Comparison of ENCODE assay signal across 28 cellular contexts in the genomic region with DNA sequence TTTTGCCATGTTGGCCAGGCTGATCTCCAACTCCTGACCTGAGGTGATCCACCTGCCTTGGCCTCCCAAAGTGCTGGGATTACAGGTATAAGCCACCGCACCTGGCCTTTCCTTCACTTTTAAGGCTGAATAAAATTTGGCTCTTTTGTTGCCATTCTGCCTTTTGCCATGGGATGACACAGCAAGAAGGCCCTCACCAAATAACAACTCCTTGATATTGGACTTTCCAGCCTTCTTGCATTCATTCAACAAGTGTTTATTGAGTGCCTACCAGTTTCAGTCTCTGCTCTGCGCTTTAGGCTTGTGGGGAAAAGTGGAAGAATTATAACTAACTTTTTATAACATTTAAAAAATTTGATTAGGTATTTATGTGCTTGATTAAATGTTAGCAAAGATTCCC.
"Had no signal": no experiment of that assay in that cellular context is flagged by ENCODE, and none has a peak within 500 bp of the region (broad histone marks: within the 10 kb centered on the region; RNA-seq: fewer than 3 reads in every experiment).

No MANE protein-coding gene starts in this region.

- DNase-seq: activated CD4-positive, alpha-beta memory T cell treated with anti-CD3 and anti-CD28 coated beads, Interleukin-2, amount 10 ng/mL, durations not matched to agents 7 days and 5 days; activated CD4-positive, alpha-beta T cell treated with anti-CD3 and anti-CD28 coated beads for 1 hour; activated CD4-positive, alpha-beta T cell treated with anti-CD3 and anti-CD28 coated beads for 48 hours; activated CD4-positive, CD25-positive, alpha-beta regulatory T cell; activated effector memory CD4-positive, alpha-beta T cell treated with Interleukin-2 at 50 U/mL for 16 hours; activated naive CD4-positive, alpha-beta T cell treated with anti-CD3 and anti-CD28 coated beads, Interleukin-2, amount 50 U/mL, for 16 hours; activated naive CD8-positive, alpha-beta T cell treated with anti-CD3 and anti-CD28 coated beads for 36 hours; activated T-cell treated with anti-CD3 and anti-CD28 coated beads, Interleukin-2, amount 50 U/mL, for 24 hours; amniotic stem cell; aorta; brain microvascular endothelial cell; central memory CD4-positive, alpha-beta T cell; KG1; MM.1S; NCI-H1092; NCI-H1436 treated with DMSO at 0.1 percent for 48 hours; NCI-H1694 treated with DMSO at 0.1 percent for 48 hours; NCI-H2029; NCI-H345; NCI-H524 treated with DMSO at 0.1 percent for 48 hours; Peyer's patch; RPMI8226; SHP77 treated with DMSO at 0.1 percent for 48 hours; T-cell; T-helper 2 cell; T-helper 9 cell; WERI-Rb-1 had no signal

- H3K9me3 Mint-ChIP-seq: activated CD4-positive, alpha-beta memory T cell treated with anti-CD3 and anti-CD28 coated beads, Interleukin-2, amount 10 ng/mL, durations not matched to agents 7 days and 5 days; activated naive CD8-positive, alpha-beta T cell treated with anti-CD3 and anti-CD28 coated beads for 36 hours; activated T-cell treated with anti-CD3 and anti-CD28 coated beads, Interleukin-2, amount 50 U/mL, for 24 hours; T-cell had no signal

- H3K4me3 ChIP-seq: Peyer's patch had no signal

- ATAC-seq: SK-N-SH treated with all-trans-retinoic acid at 6 μM for 48 hours, T-cell had no signal

- H3K27ac ChIP-seq: brain microvascular endothelial cell, WERI-Rb-1 had no signal

- H3K4me3 Mint-ChIP-seq: activated naive CD8-positive, alpha-beta T cell treated with anti-CD3 and anti-CD28 coated beads for 36 hours had no signal

- H3K36me3 Mint-ChIP-seq: activated naive CD8-positive, alpha-beta T cell treated with anti-CD3 and anti-CD28 coated beads for 36 hours had no signal

- H3K27me3 Mint-ChIP-seq: activated CD4-positive, alpha-beta memory T cell treated with anti-CD3 and anti-CD28 coated beads, Interleukin-2, amount 10 ng/mL, durations not matched to agents 7 days and 5 days; activated naive CD8-positive, alpha-beta T cell treated with anti-CD3 and anti-CD28 coated beads for 36 hours; activated T-cell treated with anti-CD3 and anti-CD28 coated beads, Interleukin-2, amount 50 U/mL, for 24 hours; T-cell had no signal

- H3K9me3 ChIP-seq: Peyer's patch had no signal

- H3K27ac Mint-ChIP-seq: activated naive CD8-positive, alpha-beta T cell treated with anti-CD3 and anti-CD28 coated beads for 36 hours; activated T-cell treated with anti-CD3 and anti-CD28 coated beads, Interleukin-2, amount 50 U/mL, for 24 hours had no signal

- H3K36me3 ChIP-seq: brain microvascular endothelial cell, Peyer's patch, WERI-Rb-1 had no signal
